Comparison of ENCODE assay signal across 30 cellular contexts in the genomic region with DNA sequence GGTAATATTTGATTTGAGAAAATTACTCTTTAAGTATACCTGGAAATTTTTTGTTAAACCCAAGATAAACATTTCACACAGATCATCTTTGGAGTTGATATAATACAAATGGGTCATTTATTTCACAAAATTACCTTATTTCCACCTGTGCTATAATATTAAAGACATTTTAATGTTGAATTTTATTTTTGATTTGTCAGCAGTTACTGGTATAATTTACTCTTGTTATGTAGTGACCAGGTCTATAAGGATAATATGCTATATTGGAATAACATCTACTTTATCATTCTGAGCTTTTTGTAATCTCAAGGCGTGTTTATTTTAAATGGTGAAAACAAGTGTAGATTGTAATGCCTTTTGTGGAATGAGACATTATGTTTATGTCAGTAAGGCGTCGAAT.
"Had no signal": no experiment of that assay in that cellular context is flagged by ENCODE, and none has a peak within 500 bp of the region (broad histone marks: within the 10 kb centered on the region; RNA-seq: fewer than 3 reads in every experiment).

No MANE protein-coding gene starts in this region.

- H3K27ac ChIP-seq: body of pancreas, colonic mucosa, epithelial cell of prostate, esophagus squamous epithelium, gastroesophageal sphincter had no signal

- FAIRE-seq: endometrium, endothelial cell of umbilical vein had no signal

- H3K27me3 ChIP-seq: adrenal gland, body of pancreas, colonic mucosa, esophagus squamous epithelium, gastroesophageal sphincter had no signal

- H3K4me3 ChIP-seq: adrenal gland, body of pancreas, colonic mucosa, esophagus squamous epithelium, gastroesophageal sphincter had no signal

- H3K36me3 ChIP-seq: adrenal gland, colonic mucosa, esophagus squamous epithelium, gastroesophageal sphincter had no signal

- DNase-seq: activated CD4-positive, alpha-beta memory T cell treated with anti-CD3 and anti-CD28 coated beads for 36 hours; activated CD4-positive, alpha-beta T cell treated with anti-CD3 and anti-CD28 coated beads for 36 hours; activated CD4-positive, alpha-beta T cell treated with anti-CD3 and anti-CD28 coated beads, Interleukin-2, amount 10 ng/mL, durations not matched to agents 24 days and 14 days; activated CD4-positive, CD25-positive, alpha-beta regulatory T cell; activated CD4-positive, CD25-positive, alpha-beta regulatory T cell treated with anti-CD3 and anti-CD28 coated beads, Interleukin-2, amount 50 U/mL, for 72 hours; activated CD8-positive, alpha-beta memory T cell treated with anti-CD3 and anti-CD28 coated beads, Interleukin-2, amount 10 ng/mL, durations not matched to agents 7 days and 5 days; activated CD8-positive, alpha-beta memory T cell treated with anti-CD3 and anti-CD28 coated beads, Interleukin-2, amount 50 U/mL, for 4 hours; activated CD8-positive, alpha-beta T cell treated with anti-CD3 and anti-CD28 coated beads, Interleukin-2, amount 10 ng/mL, durations not matched to agents 7 days and 5 days; activated effector memory CD4-positive, alpha-beta T cell treated with anti-CD3 and anti-CD28 coated beads, Interleukin-2, amount 50 U/mL, for 16 hours; activated naive CD4-positive, alpha-beta T cell treated with anti-CD3 and anti-CD28 coated beads for 36 hours; activated naive CD8-positive, alpha-beta T cell treated with anti-CD3 and anti-CD28 coated beads for 36 hours; activated naive CD8-positive, alpha-beta T cell treated with anti-CD3 and anti-CD28 coated beads, Interleukin-2, amount 50 U/mL, for 24 hours; activated T-cell treated with anti-CD3 and anti-CD28 coated beads, Interleukin-2, amount 50 U/mL, for 1 hour; activated T-cell treated with anti-CD3 and anti-CD28 coated beads, Interleukin-2, amount 50 U/mL, for 48 hours; adrenal gland; amygdala; aorta; body of pancreas; central memory CD4-positive, alpha-beta T cell; cerebellar nuclear complex; colonic mucosa; effector CD8-positive, alpha-beta T cell; esophagus squamous epithelium; foreskin melanocyte; head of caudate nucleus; T-helper 17 cell had no signal

- H3K9me3 ChIP-seq: adrenal gland, body of pancreas, colonic mucosa, esophagus squamous epithelium, gastroesophageal sphincter had no signal

- ATAC-seq: activated CD4-positive, alpha-beta T cell treated with anti-CD3 and anti-CD28 coated beads for 36 hours; activated CD8-positive, alpha-beta memory T cell treated with anti-CD3 and anti-CD28 coated beads, Interleukin-2, amount 10 ng/mL, durations not matched to agents 7 days and 5 days; activated CD8-positive, alpha-beta T cell treated with anti-CD3 and anti-CD28 coated beads, Interleukin-2, amount 10 ng/mL, durations not matched to agents 7 days and 5 days; activated naive CD8-positive, alpha-beta T cell treated with anti-CD3 and anti-CD28 coated beads, Interleukin-2, amount 50 U/mL, for 24 hours; body of pancreas; gastroesophageal sphincter; T-helper 17 cell had no signal

- H3K4me1 ChIP-seq: body of pancreas, colonic mucosa had no signal
